ENCODE assay signal across 18 cellular contexts in the genomic region with DNA sequence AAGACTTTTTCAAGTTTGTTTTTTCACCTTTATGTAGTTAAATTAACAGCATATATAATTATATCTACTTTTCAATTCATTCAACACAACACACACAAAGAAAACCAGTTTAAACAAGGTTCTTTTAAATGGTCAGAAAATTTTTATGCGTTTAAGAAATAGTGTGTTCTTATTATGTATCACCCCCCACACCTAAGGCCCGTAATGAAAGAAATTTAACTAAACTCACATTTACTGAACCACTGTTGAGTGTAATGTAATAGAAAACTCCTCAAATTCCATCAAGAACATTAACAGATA. TPM values are rescaled to one million over a fixed set of nuclear protein-coding genes. Genes with fewer than 3 reads are reported as not detected.
DNase-seq lines count a peak whose midpoint lies in the region; ATAC-seq, FAIRE-seq and TF ChIP-seq lines count a peak whose summit lies in the region.
"Had no signal": no experiment of that assay in that cellular context is flagged by ENCODE, and none has a peak within 500 bp of the region (broad histone marks: within the 10 kb centered on the region; RNA-seq: fewer than 3 reads in every experiment).

No MANE protein-coding gene starts in this region.

- no peak for DNase-seq in GM19239 (ENCODE audit: insufficient read length, low spot score)
- no peak for DNase-seq in RWPE2 (ENCODE audit: low spot score)
- DNase-seq in mucosa of descending colon: no peak
- no peak for DNase-seq in HT-29 (ENCODE audit: low spot score)
- no peak for DNase-seq in foreskin fibroblast
- no peak for DNase-seq in SK-N-SH
- DNase-seq: CD8-positive, alpha-beta T cell; GDM1; H7; NCI-H1048; NCI-H1417 treated with DMSO at 0.1 percent for 48 hours; NCI-H187; NCI-H2107; NCI-H510A; Right ventricle myocardium superior; T-helper 17 cell had no signal

- no peaks in the 10 kb centered on the region for H3K9me2 ChIP-seq in SK-N-SH

- H3F3A ChIP-seq in SK-N-SH (replicated peaks; ENCODE audit: insufficient read depth): no peaks in the 10 kb centered on the region

- POLR2A ChIA-PET in SK-N-SH (lab: Yijun Ruan, JAX): no interaction called here

- H3K27ac ChIP-seq in RWPE2 (ENCODE audit: poor library complexity, severe bottlenecking) (no peak overlapping the region), SK-N-SH (ENCODE audit: low read depth in 2 of 2, low read length in 1 of 2) (no peak overlapping the region)

- H3K36me3 ChIP-seq in RWPE2 (ENCODE audit: low read depth) (no peaks in the 10 kb centered on the region), mucosa of descending colon (ENCODE audit: low read depth) (no peaks in the 10 kb centered on the region), SK-N-SH (replicated peaks in 1 of 2; ENCODE audit: control insufficient read depth in 1 of 2, insufficient read depth in 2 of 2, low read length in 1 of 2) (no peaks in the 10 kb centered on the region)

- H3K9me3 ChIP-seq in RWPE2 (ENCODE audit: severe bottlenecking): no peaks in the 10 kb centered on the region
- no peaks in the 10 kb centered on the region for H3K9me3 ChIP-seq in mucosa of descending colon
- H3K9me3 ChIP-seq in SK-N-SH: no peaks in the 10 kb centered on the region

- intact Hi-C loops in mucosa of descending colon (cut with DNase I, micrococcal nuclease): no loop called here

- TF ChIP-seq CTCF in RWPE2 (IDR thresholded peaks at IDR 0.05; ENCODE audit: poor library complexity, severe bottlenecking): peak; percentile 63
- TF ChIP-seq CTCF in mucosa of descending colon (IDR thresholded peaks at IDR 0.05): peak; percentile 8
- no peak for TF ChIP-seq CTCF in foreskin fibroblast (IDR thresholded peaks at IDR 0.05; ENCODE audit: low read depth, low read length)
- TF ChIP-seq CTCF in SK-N-SH (IDR thresholded peaks at IDR 0.05): no peak

- H3K9ac ChIP-seq in SK-N-SH: no peak overlapping the region

- H3K79me2 ChIP-seq in SK-N-SH (ENCODE audit: insufficient read depth): no peaks in the 10 kb centered on the region

- no peak overlapping the region for H2AFZ ChIP-seq in SK-N-SH (ENCODE audit: low read depth)

- H3K4me1 ChIP-seq in RWPE2 (ENCODE audit: insufficient read depth, poor library complexity, severe bottlenecking): peaks cover 4% of the 10 kb centered on the region
- H3K4me1 ChIP-seq in mucosa of descending colon (ENCODE audit: low read depth): peaks cover 6% of the 10 kb centered on the region
- peaks cover 0 to 3% of the 10 kb centered on the region in 2 experiments; a peak in 1 of 4 replicates for H3K4me1 ChIP-seq in SK-N-SH (ENCODE audit: control insufficient read depth in 1 of 2, insufficient read depth in 2 of 2, low read depth in 1 of 2, low read length in 1 of 2)

- FAIRE-seq in GM19239 (lab: Jason Lieb, UNC): peak; percentile 8

- TF ChIP-seq RAD21 in SK-N-SH (IDR thresholded peaks at IDR 0.05; ENCODE audit: low read length): no peak

- CTCF ChIA-PET in SK-N-SH (lab: Yijun Ruan, JAX): interaction anchor here (0.7 to 2.4 kb wide), 12 partner anchors 8 to 558 kb away, joined by 3 to 8 read pairs (median 4); no protein-coding TSS in a partner anchor

- H4K20me1 ChIP-seq in SK-N-SH (ENCODE audit: insufficient read depth): no peaks in the 10 kb centered on the region

- ATAC-seq in RWPE2 (ENCODE audit: low read depth): no peak
- no peak for ATAC-seq in mucosa of descending colon
- ATAC-seq in GM21360 (IDR thresholded peaks at IDR 0.05; ENCODE audit: unreplicated experiment): no peak
- ATAC-seq: CD8-positive, alpha-beta T cell; T-helper 17 cell had no signal

- H3K27me3 ChIP-seq in RWPE2 (ENCODE audit: insufficient read depth, poor library complexity, severe bottlenecking) (no peaks in the 10 kb centered on the region), SK-N-SH (ENCODE audit: insufficient read depth) (no peaks in the 10 kb centered on the region)

- no peak for TF ChIP-seq EP300 in SK-N-SH (IDR thresholded peaks at IDR 0.05; ENCODE audit: borderline replicate concordance in 1 of 2, low read depth in 1 of 2, low read length in 1 of 2)

- no peak overlapping the region for H3K4me2 ChIP-seq in SK-N-SH

- H3K4me3 ChIP-seq in RWPE2 (ENCODE audit: severe bottlenecking) (no peak overlapping the region), mucosa of descending colon (no peak overlapping the region), foreskin fibroblast (ENCODE audit: low read depth in 1 of 2, low read length in 2 of 2) (no peak overlapping the region), SK-N-SH (ENCODE audit: low read depth in 2 of 2, low read length in 1 of 2) (no peak overlapping the region)

- 56% methylated on average over 2 of the region's 2 CpGs for WGBS in SK-N-SH (ENCODE audit: low lambda C conversion rate)

TF ChIP-seq in SK-N-SH, 30 proteins besides CTCF, POLR2A, EP300 and RAD21:
- TF ChIP-seq, protein P1, sequence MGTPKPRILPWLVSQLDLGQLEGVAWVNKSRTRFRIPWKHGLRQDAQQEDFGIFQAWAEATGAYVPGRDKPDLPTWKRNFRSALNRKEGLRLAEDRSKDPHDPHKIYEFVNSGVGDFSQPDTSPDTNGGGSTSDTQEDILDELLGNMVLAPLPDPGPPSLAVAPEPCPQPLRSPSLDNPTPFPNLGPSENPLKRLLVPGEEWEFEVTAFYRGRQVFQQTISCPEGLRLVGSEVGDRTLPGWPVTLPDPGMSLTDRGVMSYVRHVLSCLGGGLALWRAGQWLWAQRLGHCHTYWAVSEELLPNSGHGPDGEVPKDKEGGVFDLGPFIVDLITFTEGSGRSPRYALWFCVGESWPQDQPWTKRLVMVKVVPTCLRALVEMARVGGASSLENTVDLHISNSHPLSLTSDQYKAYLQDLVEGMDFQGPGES (IDR thresholded peaks at IDR 0.05; ENCODE audit: low read depth, low read length): no peak
- TF ChIP-seq YY1 (IDR thresholded peaks at IDR 0.05; ENCODE audit: low read depth) (no peak), FOXJ3 (CRISPR knock-in tag; IDR thresholded peaks at IDR 0.05) (no peak), JUND (IDR thresholded peaks at IDR 0.05) (no peak), SIN3A (IDR thresholded peaks at IDR 0.05; ENCODE audit: borderline replicate concordance, low read depth, low read length) (no peak), TCF12 (IDR thresholded peaks at IDR 0.05) (no peak), NRF1 (IDR thresholded peaks at IDR 0.05; ENCODE audit: low read depth, low read length) (no peak), RCOR1 (IDR thresholded peaks at IDR 0.05; ENCODE audit: low read length) (no peak), MEF2A (IDR thresholded peaks at IDR 0.05; ENCODE audit: borderline replicate concordance, low read depth) (no peak), MXI1 (IDR thresholded peaks at IDR 0.05; ENCODE audit: low read depth, low read length) (no peak), RFX5 (IDR thresholded peaks at IDR 0.05; ENCODE audit: low read length) (no peak), TAF1 (IDR thresholded peaks at IDR 0.05; ENCODE audit: borderline replicate concordance, low read depth, low read length) (no peak), FOSL2 (IDR thresholded peaks at IDR 0.05; ENCODE audit: borderline replicate concordance, low read depth) (no peak), CHD2 (IDR thresholded peaks at IDR 0.05; ENCODE audit: low read length, partially characterized antibody) (no peak), GABPA (IDR thresholded peaks at IDR 0.05; ENCODE audit: low read depth) (no peak), GATA2 (CRISPR knock-in tag; IDR thresholded peaks at IDR 0.05) (no peak)
- TF ChIP-seq, protein P2, sequence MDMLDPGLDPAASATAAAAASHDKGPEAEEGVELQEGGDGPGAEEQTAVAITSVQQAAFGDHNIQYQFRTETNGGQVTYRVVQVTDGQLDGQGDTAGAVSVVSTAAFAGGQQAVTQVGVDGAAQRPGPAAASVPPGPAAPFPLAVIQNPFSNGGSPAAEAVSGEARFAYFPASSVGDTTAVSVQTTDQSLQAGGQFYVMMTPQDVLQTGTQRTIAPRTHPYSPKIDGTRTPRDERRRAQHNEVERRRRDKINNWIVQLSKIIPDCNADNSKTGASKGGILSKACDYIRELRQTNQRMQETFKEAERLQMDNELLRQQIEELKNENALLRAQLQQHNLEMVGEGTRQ (IDR thresholded peaks at IDR 0.05; ENCODE audit: borderline replicate concordance, low read depth, low read length): no peak
- TF ChIP-seq, protein P3, sequence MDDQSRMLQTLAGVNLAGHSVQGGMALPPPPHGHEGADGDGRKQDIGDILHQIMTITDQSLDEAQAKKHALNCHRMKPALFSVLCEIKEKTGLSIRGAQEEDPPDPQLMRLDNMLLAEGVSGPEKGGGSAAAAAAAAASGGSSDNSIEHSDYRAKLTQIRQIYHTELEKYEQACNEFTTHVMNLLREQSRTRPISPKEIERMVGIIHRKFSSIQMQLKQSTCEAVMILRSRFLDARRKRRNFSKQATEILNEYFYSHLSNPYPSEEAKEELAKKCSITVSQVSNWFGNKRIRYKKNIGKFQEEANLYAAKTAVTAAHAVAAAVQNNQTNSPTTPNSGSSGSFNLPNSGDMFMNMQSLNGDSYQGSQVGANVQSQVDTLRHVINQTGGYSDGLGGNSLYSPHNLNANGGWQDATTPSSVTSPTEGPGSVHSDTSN (IDR thresholded peaks at IDR 0.05): no peak
TF ChIP-seq in SK-N-SH: peak in this region for 0.

RNA-seq across cellular contexts. Expression of a gene that starts 19.0 kb away (rescaled TPM):
- 10 to 100 TPM in 2 of 3 donors, 1 to 10 TPM in 1; 9.3 to 11.6 (median 10.8) TPM for total RNA-seq in mucosa of descending colon
- 24.4 and 25.4 TPM in 2 replicates for total RNA-seq in HT-29 (2014; rRNA removed; shearing (Covaris generic))
- polyA plus RNA-seq in SK-N-SH (2012; rRNA removed): 0.62 and 0.99 TPM in 2 replicates
- 0.81 and 0.82 TPM in 2 replicates for polyA plus RNA-seq in SK-N-SH (2012; cell fraction: cytosol; rRNA removed)
- 1.2 and 2.0 TPM in 2 replicates for polyA plus RNA-seq in SK-N-SH (2012; cell fraction: nucleus; rRNA removed)
- total RNA-seq: CD8-positive, alpha-beta T cell; HFFc6 had no signal

Comparison
In these comparisons a context has a peak if more than half of its experiments do, and no peak if none do; other contexts are left out.
1. CTCF ChIP-seq: peak in RWPE2 (single experiment) and mucosa of descending colon (single experiment); none in foreskin fibroblast (single experiment) and SK-N-SH (single experiment).